ENCODE assay signal across 3 cellular contexts in the genomic region with DNA sequence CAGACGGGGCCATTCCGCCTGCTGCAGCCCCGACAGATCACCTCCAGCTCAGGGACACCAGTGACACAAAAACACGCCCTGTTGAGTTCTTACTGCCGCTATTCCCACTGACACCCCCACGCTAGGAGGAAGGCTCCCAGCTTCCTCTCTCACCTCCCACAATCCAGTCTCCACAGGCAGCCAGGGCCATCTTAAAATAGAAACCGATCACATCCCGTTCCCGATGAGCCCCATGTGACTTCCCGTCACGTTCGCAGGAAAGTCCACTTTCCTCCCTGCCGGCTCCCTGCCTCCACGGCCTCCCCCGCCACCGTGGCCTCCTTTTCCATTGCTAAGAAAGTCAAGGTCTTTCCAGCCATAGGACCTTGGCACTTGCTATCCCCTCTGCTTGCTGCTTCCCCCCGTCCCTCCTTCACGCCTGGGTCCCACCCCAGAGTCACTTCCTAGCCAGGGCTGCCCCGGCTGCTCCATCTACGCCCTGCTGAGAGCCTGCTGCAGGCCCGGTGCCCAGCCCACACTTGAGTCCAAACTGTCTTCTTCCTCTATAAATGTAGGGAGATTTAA.
TF ChIP-seq lines count a peak whose summit lies in the region.

No MANE protein-coding gene starts in this region.

TF ChIP-seq in HEK293, 187 proteins besides CTCF, POLR2A, EP300 and RAD21:
- TF ChIP-seq EGR2 (tag by site-specific recombination; IDR thresholded peaks at IDR 0.05; ENCODE audit: low read depth) (peak; percentile 36; the same call in 1 of the 2 replicates), ZIC2 (tag by site-specific recombination; IDR thresholded peaks at IDR 0.05) (0 out of 2 replicates have a peak, but pooled peaks have one; percentile 24), ZNF391 (tag by site-specific recombination; IDR thresholded peaks at IDR 0.05; ENCODE audit: borderline replicate concordance, low read depth) (no peak), ZNF596 (tag by site-specific recombination; IDR thresholded peaks at IDR 0.05) (no peak)
TF ChIP-seq in HEK293: peak in this region for 2.

TF ChIP-seq in H1, 55 proteins besides CTCF, POLR2A, EP300 and RAD21:
- TF ChIP-seq SIX5 (IDR thresholded peaks at IDR 0.05; ENCODE audit: low read depth, low read length) (no peak), MAFK (IDR thresholded peaks at IDR 0.05; ENCODE audit: low read depth, low read length) (no peak), TBP (IDR thresholded peaks at IDR 0.05; ENCODE audit: low read depth, low read length) (no peak)

TF ChIP-seq in HepG2, 621 proteins besides CTCF, POLR2A, EP300 and RAD21:
- TF ChIP-seq, protein P1, sequence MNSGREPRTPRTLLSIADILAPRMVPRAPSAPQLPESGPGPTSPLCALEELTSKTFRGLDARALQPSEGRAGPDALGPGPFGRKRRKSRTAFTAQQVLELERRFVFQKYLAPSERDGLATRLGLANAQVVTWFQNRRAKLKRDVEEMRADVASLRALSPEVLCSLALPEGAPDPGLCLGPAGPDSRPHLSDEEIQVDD (CRISPR knock-in tag; IDR thresholded peaks at IDR 0.05; ENCODE audit: borderline replicate concordance): 0 out of 2 replicates have a peak, but pooled peaks have one; percentile 40
- TF ChIP-seq ZFX (CRISPR knock-in tag; IDR thresholded peaks at IDR 0.05; ENCODE audit: low read depth) (peak; percentile 11; the same call in 1 of the 2 replicates), ZNF121 (CRISPR knock-in tag; IDR thresholded peaks at IDR 0.05) (no peak), ZNF136 (CRISPR knock-in tag; IDR thresholded peaks at IDR 0.05; ENCODE audit: low read depth) (no peak), PCBP2 (optimal IDR thresholded peaks at IDR 0.05; ENCODE audit: low read depth, low read length, poor library complexity, severe bottlenecking) (no peak), ZNF891 (CRISPR knock-in tag; IDR thresholded peaks at IDR 0.05) (no peak), RXRA (CRISPR knock-in tag; IDR thresholded peaks at IDR 0.05) (0 out of 2 replicates have a peak, but pooled peaks have one; percentile 9), HNF4A (CRISPR knock-in tag; IDR thresholded peaks at IDR 0.05) (no peak), SOX13 (IDR thresholded peaks at IDR 0.05) (no peak), SOX13 (CRISPR knock-in tag; conservative IDR thresholded peaks at IDR 0.05 in 1 of 2, IDR thresholded peaks at IDR 0.05 in 1 of 2) (no peak), ZFP62 (CRISPR knock-in tag; IDR thresholded peaks at IDR 0.05) (no peak), MEIS1 (CRISPR knock-in tag; IDR thresholded peaks at IDR 0.05; ENCODE audit: borderline replicate concordance) (no peak)
- TF ChIP-seq, protein P2, sequence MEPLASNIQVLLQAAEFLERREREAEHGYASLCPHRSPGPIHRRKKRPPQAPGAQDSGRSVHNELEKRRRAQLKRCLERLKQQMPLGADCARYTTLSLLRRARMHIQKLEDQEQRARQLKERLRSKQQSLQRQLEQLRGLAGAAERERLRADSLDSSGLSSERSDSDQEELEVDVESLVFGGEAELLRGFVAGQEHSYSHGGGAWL (CRISPR knock-in tag; IDR thresholded peaks at IDR 0.05): 0 out of 2 replicates have a peak, but pooled peaks have one; percentile 27
- TF ChIP-seq, protein P3, sequence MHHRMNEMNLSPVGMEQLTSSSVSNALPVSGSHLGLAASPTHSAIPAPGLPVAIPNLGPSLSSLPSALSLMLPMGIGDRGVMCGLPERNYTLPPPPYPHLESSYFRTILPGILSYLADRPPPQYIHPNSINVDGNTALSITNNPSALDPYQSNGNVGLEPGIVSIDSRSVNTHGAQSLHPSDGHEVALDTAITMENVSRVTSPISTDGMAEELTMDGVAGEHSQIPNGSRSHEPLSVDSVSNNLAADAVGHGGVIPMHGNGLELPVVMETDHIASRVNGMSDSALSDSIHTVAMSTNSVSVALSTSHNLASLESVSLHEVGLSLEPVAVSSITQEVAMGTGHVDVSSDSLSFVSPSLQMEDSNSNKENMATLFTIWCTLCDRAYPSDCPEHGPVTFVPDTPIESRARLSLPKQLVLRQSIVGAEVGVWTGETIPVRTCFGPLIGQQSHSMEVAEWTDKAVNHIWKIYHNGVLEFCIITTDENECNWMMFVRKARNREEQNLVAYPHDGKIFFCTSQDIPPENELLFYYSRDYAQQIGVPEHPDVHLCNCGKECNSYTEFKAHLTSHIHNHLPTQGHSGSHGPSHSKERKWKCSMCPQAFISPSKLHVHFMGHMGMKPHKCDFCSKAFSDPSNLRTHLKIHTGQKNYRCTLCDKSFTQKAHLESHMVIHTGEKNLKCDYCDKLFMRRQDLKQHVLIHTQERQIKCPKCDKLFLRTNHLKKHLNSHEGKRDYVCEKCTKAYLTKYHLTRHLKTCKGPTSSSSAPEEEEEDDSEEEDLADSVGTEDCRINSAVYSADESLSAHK (CRISPR knock-in tag; IDR thresholded peaks at IDR 0.05; ENCODE audit: borderline replicate concordance): no peak
- TF ChIP-seq, protein P4, sequence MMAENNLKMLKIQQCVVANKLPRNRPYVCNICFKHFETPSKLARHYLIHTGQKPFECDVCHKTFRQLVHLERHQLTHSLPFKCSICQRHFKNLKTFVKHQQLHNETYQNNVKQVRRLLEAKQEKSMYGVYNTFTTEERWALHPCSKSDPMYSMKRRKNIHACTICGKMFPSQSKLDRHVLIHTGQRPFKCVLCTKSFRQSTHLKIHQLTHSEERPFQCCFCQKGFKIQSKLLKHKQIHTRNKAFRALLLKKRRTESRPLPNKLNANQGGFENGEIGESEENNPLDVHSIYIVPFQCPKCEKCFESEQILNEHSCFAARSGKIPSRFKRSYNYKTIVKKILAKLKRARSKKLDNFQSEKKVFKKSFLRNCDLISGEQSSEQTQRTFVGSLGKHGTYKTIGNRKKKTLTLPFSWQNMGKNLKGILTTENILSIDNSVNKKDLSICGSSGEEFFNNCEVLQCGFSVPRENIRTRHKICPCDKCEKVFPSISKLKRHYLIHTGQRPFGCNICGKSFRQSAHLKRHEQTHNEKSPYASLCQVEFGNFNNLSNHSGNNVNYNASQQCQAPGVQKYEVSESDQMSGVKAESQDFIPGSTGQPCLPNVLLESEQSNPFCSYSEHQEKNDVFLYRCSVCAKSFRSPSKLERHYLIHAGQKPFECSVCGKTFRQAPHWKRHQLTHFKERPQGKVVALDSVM (CRISPR knock-in tag; IDR thresholded peaks at IDR 0.05): peak; percentile 68; the same call in 1 of the 2 replicates
